ENCODE assay signal across 8 cellular contexts in the genomic region with DNA sequence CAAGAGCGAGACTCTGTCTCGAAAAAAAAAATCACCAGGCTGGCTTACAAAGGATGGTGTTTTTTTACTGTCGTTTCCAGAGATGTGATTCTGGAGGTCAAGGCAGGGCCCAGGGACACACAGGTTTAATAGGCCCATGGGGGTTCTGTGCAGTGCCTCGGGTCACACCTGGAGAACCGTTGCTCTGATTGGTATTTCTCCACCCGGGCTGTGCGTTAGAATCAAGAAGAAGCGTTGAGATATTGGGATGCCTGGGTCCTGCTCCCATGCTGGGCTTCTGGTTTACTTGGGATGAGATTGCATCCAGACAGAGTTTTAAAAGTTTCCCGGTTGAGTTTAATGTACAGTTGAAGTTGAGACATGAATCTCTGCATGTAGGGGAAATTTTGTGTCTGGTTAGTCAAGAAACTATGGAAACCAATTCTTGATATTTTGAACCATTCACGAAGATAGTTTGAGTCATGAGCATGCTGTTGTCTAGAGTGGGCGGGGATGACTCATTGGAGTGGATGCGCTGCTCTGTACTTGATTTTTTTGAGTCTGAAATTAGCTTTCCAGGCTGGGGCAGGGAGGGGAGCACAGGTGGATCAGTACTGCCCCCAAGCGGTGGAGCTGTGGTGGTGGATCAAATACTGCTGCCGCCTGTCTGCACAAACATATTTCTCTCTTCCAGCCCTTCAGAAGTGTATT. TPM values are rescaled to one million over a fixed set of nuclear protein-coding genes. Genes with fewer than 3 reads are reported as not detected.
DNase-seq lines count a peak whose midpoint lies in the region; ATAC-seq and TF ChIP-seq lines count a peak whose summit lies in the region.

No MANE protein-coding gene starts in this region.

- no peak overlapping the region for H3K4me3 ChIP-seq in fibroblast of the aortic adventitia (ENCODE audit: low read depth, low read length)
- H3K4me3 ChIP-seq in suprapubic skin: no peak overlapping the region

- peak overlapping the region; percentile 71 for H3K27ac ChIP-seq in suprapubic skin

- H3K4me3 Mint-ChIP-seq in activated T-cell treated with anti-CD3 and anti-CD28 coated beads, Interleukin-2, amount 50 U/mL, for 4 hours: no peak overlapping the region

- TF ChIP-seq CTCF in fibroblast of the aortic adventitia (IDR thresholded peaks at IDR 0.05; ENCODE audit: insufficient read depth, low read length) (peak; percentile 81), suprapubic skin (IDR thresholded peaks at IDR 0.05) (peak; percentile 69 to 77)

- no peak for TF ChIP-seq EP300 in suprapubic skin (IDR thresholded peaks at IDR 0.05)

- ATAC-seq in GM21367 (IDR thresholded peaks at IDR 0.05; ENCODE audit: unreplicated experiment): peak; percentile 63
- peak; percentile 92 to 93 for ATAC-seq in activated T-cell treated with anti-CD3 and anti-CD28 coated beads, Interleukin-2, amount 50 U/mL, for 4 hours

- no peaks in the 10 kb centered on the region for H3K27me3 ChIP-seq in suprapubic skin

- H3K4me1 ChIP-seq in suprapubic skin: peaks cover 22% of the 10 kb centered on the region

- DNase-seq in DMS 273 (lab: John Stamatoyannopoulos, UW; ENCODE audit: unreplicated experiment) (peak; percentile 86), HS-5 (ENCODE audit: low read depth) (peak; percentile 88), fibroblast of the aortic adventitia (ENCODE audit: low read depth) (peak; percentile 93), occipital lobe (lab: John Stamatoyannopoulos, UW) (peak; percentile 85), suprapubic skin (ENCODE audit: low spot score in 2 of 2) (peak; percentile 83 to 86)
- DNase-seq in activated T-cell treated with anti-CD3 and anti-CD28 coated beads, Interleukin-2, amount 50 U/mL, for 4 hours: peak; percentile 65

- no peaks in the 10 kb centered on the region for H3K36me3 Mint-ChIP-seq in activated T-cell treated with anti-CD3 and anti-CD28 coated beads, Interleukin-2, amount 50 U/mL, for 4 hours (ENCODE audit: insufficient read depth)

- TF ChIP-seq POLR2A in suprapubic skin (IDR thresholded peaks at IDR 0.05): no peak

- peaks cover 9% of the 10 kb centered on the region for H3K4me1 Mint-ChIP-seq in activated T-cell treated with anti-CD3 and anti-CD28 coated beads, Interleukin-2, amount 50 U/mL, for 4 hours (ENCODE audit: low read depth)

- no peaks in the 10 kb centered on the region for H3K36me3 ChIP-seq in suprapubic skin

- H3K27me3 Mint-ChIP-seq in activated T-cell treated with anti-CD3 and anti-CD28 coated beads, Interleukin-2, amount 50 U/mL, for 4 hours (ENCODE audit: low read depth): peaks cover 12% of the 10 kb centered on the region

- H3K9me3 Mint-ChIP-seq in activated T-cell treated with anti-CD3 and anti-CD28 coated beads, Interleukin-2, amount 50 U/mL, for 4 hours: no peaks in the 10 kb centered on the region

- WGBS in suprapubic skin: 56% methylated on average over 13 of the region's 14 CpGs

- H3K9me3 ChIP-seq in suprapubic skin: no peaks in the 10 kb centered on the region

TF ChIP-seq in PFSK-1, 5 proteins besides CTCF, POLR2A, EP300 and RAD21:
- TF ChIP-seq FOXP2 (optimal IDR thresholded peaks at IDR 0.05; ENCODE audit: borderline replicate concordance, extremely low read depth, extremely low read length, insufficient read depth): peak; percentile 41
- TF ChIP-seq, protein P1, sequence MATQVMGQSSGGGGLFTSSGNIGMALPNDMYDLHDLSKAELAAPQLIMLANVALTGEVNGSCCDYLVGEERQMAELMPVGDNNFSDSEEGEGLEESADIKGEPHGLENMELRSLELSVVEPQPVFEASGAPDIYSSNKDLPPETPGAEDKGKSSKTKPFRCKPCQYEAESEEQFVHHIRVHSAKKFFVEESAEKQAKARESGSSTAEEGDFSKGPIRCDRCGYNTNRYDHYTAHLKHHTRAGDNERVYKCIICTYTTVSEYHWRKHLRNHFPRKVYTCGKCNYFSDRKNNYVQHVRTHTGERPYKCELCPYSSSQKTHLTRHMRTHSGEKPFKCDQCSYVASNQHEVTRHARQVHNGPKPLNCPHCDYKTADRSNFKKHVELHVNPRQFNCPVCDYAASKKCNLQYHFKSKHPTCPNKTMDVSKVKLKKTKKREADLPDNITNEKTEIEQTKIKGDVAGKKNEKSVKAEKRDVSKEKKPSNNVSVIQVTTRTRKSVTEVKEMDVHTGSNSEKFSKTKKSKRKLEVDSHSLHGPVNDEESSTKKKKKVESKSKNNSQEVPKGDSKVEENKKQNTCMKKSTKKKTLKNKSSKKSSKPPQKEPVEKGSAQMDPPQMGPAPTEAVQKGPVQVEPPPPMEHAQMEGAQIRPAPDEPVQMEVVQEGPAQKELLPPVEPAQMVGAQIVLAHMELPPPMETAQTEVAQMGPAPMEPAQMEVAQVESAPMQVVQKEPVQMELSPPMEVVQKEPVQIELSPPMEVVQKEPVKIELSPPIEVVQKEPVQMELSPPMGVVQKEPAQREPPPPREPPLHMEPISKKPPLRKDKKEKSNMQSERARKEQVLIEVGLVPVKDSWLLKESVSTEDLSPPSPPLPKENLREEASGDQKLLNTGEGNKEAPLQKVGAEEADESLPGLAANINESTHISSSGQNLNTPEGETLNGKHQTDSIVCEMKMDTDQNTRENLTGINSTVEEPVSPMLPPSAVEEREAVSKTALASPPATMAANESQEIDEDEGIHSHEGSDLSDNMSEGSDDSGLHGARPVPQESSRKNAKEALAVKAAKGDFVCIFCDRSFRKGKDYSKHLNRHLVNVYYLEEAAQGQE (IDR thresholded peaks at IDR 0.05; ENCODE audit: insufficient read depth in 1 of 2, low read depth in 2 of 2, low read length in 2 of 2): no peak

RNA-seq across cellular contexts. Expression of a gene that starts 50.1 kb away (rescaled TPM):
- 5.4 TPM for polyA plus RNA-seq in PFSK-1 (2012; ENCODE audit: insufficient read length, low read depth)
- total RNA-seq in activated T-cell treated with anti-CD3 and anti-CD28 coated beads, Interleukin-2, amount 50 U/mL, for 4 hours: under 1 TPM; 0.32 to 0.33 (median 0.33) TPM
- total RNA-seq in fibroblast of the aortic adventitia (ENCODE audit: low replicate concordance) (under 0.01 and 1.7 TPM in 2 replicates), occipital lobe (1.4 TPM), suprapubic skin (1 to 10 TPM; 3.0 to 6.1 (median 4.3) TPM)
